ENCODE assay signal across 23 cellular contexts in genomic region chr10:59155556-59155955, GRCh38.
"Had no signal": no experiment of that assay in that cellular context is flagged by ENCODE, and none has a peak within 500 bp of the region (broad histone marks: within the 10 kb centered on the region; RNA-seq: fewer than 3 reads in every experiment).

No MANE protein-coding gene starts in this region.

- H3K27ac ChIP-seq: stomach, suprapubic skin, testis, thoracic aorta, thyroid gland, tibial artery, tibial nerve, transverse colon, upper lobe of left lung, upper lobe of right lung, uterus, vagina had no signal

- H3K36me3 ChIP-seq: stomach, suprapubic skin, thoracic aorta, thyroid gland, tibial artery, tibial nerve, transverse colon, upper lobe of left lung, upper lobe of right lung, uterus, vagina had no signal

- H3K4me1 ChIP-seq: stomach, suprapubic skin, testis, thyroid gland, tibial artery, tibial nerve, transverse colon, upper lobe of left lung, upper lobe of right lung, uterus, vagina had no signal

- H3K27me3 ChIP-seq: stomach, suprapubic skin, testis, thyroid gland, tibial artery, tibial nerve, transverse colon, upper lobe of left lung, upper lobe of right lung, uterus, vagina had no signal

- H3K4me3 ChIP-seq: stomach, suprapubic skin, testis, thoracic aorta, thyroid gland, tibial artery, tibial nerve, transverse colon, upper lobe of left lung, upper lobe of right lung, uterus, vagina had no signal

- H3K9me3 ChIP-seq: stomach, suprapubic skin, testis, thoracic aorta, thyroid gland, tibial artery, tibial nerve, transverse colon, upper lobe of left lung, upper lobe of right lung, uterus, vagina had no signal

- DNase-seq: stimulated activated CD4-positive, alpha-beta T cell treated with anti-CD3 and anti-CD28 coated beads, Interleukin-2, amount 100 ng/mL, for 48 hours; stimulated activated CD4-positive, alpha-beta T cell treated with anti-CD3 and anti-CD28 coated beads, Interleukin-4, amount 100 ng/mL, for 1 hour; stimulated activated CD4-positive, alpha-beta T cell treated with anti-CD3 and anti-CD28 coated beads, Interleukin-4, amount 100 ng/mL, for 24 hours; stimulated activated CD4-positive, alpha-beta T cell treated with anti-CD3 and anti-CD28 coated beads, Interleukin-4, amount 100 ng/mL, for 4 hours; stimulated activated CD8-positive, alpha-beta memory T cell treated with anti-CD3 and anti-CD28 coated beads, Interleukin-4, amount 100 ng/mL, for 48 hours; stimulated activated naive B cell treated with anti-CD40 and anti-IgM and Interleukin-4, amounts not matched to agents 10 μg/mL and 1 μg/mL and 100 μg/mL, for 72 hours; stimulated activated naive CD4-positive, alpha-beta T cell; stimulated activated naive CD4-positive, alpha-beta T cell treated with Interleukin-2 at 50 U/mL for 16 hours; stimulated activated naive CD8-positive, alpha-beta T cell treated with anti-CD3 and anti-CD28 coated beads, Interleukin-15, amount 100 ng/mL, for 72 hours; stimulated activated naive CD8-positive, alpha-beta T cell treated with anti-CD3 and anti-CD28 coated beads, Interleukin-15, Interleukin-2, amounts not matched to agents 100 U/mL and 50 U/mL, for 24 hours; stomach; substantia nigra; testis; thyroid gland; tibial artery; transverse colon; upper lobe of right lung; uterus had no signal
